Comparison of ENCODE assay signal across 1 cellular context in genomic region chr20:50568549-50568942, GRCh38.
TF ChIP-seq lines count a peak whose summit lies in the region.

No MANE protein-coding gene starts in this region.

TF ChIP-seq in GM23338, 12 proteins besides CTCF, POLR2A, EP300 and RAD21 (continued from another document):
- TF ChIP-seq REST (IDR thresholded peaks at IDR 0.05; ENCODE audit: unreplicated experiment) = no peak
- TF ChIP-seq NANOG (IDR thresholded peaks at IDR 0.05; ENCODE audit: borderline replicate concordance) = no peak
- no peak for TF ChIP-seq POLR2AphosphoS5 (IDR thresholded peaks at IDR 0.05; ENCODE audit: low read depth)
